ENCODE assay signal across 10 cellular contexts in the genomic region with DNA sequence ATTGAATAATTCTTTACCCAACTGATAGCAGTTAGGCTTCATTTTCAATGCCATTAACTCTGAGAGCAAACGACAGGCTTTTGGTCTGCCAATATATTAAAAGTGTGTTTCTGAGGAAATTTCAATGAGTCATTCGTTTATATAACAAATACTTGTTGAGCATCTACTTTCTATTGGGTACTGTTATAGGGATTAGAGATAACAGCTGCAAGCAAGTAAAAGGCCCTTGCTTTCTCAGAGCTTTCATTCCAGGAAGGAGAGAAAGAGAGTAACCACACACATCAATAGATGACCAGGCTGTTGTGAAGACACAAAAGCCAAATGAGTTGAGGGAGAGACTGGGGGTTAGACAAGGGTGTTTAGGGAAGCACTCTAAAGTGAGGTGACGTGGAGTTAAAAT. TPM values are rescaled to one million over a fixed set of nuclear protein-coding genes. Genes with fewer than 3 reads are reported as not detected.
DNase-seq lines count a peak whose midpoint lies in the region; ATAC-seq and TF ChIP-seq lines count a peak whose summit lies in the region.
"Had no signal": no experiment of that assay in that cellular context is flagged by ENCODE, and none has a peak within 500 bp of the region (broad histone marks: within the 10 kb centered on the region; RNA-seq: fewer than 3 reads in every experiment).

No MANE protein-coding gene starts in this region.

- peaks cover 16 to 32% (median 26%) of the 10 kb centered on the region in 4 donors for H3K36me3 ChIP-seq in upper lobe of left lung

- peaks cover 94% of the 10 kb centered on the region for H3K4me1 Mint-ChIP-seq in activated T-cell treated with anti-CD3 and anti-CD28 coated beads, Interleukin-2, amount 50 U/mL, for 4 hours (ENCODE audit: low read depth)
- peaks cover 87% of the 10 kb centered on the region for H3K4me1 Mint-ChIP-seq in activated T-helper 17 cell treated with anti-CD3 and anti-CD28 coated beads, Interleukin-2, amount 50 U/mL, for 72 hours

- ATAC-seq in activated T-cell treated with anti-CD3 and anti-CD28 coated beads, Interleukin-2, amount 50 U/mL, for 4 hours, result no peak
- ATAC-seq in activated T-helper 17 cell treated with anti-CD3 and anti-CD28 coated beads, Interleukin-2, amount 50 U/mL, for 72 hours (replicated peaks), result peak; percentile 50
- ATAC-seq in upper lobe of left lung (ENCODE audit: low FRiP score in 2 of 2), result no peak

- TF ChIP-seq CTCF in upper lobe of left lung (IDR thresholded peaks at IDR 0.05) (no peak), GM20000 (IDR thresholded peaks at IDR 0.05; ENCODE audit: extremely low read depth, missing control alignments) (no peak)

- H3K4me3 Mint-ChIP-seq in activated T-cell treated with anti-CD3 and anti-CD28 coated beads, Interleukin-2, amount 50 U/mL, for 4 hours, result peak overlapping the region; percentile 66
- H3K4me3 Mint-ChIP-seq in activated T-helper 17 cell treated with anti-CD3 and anti-CD28 coated beads, Interleukin-2, amount 50 U/mL, for 72 hours, result peak overlapping the region; percentile 93

- 41 to 48% methylated on average over 3 of the region's 3 CpGs for WGBS in upper lobe of left lung, 2 donors

- H3K27ac ChIP-seq in upper lobe of left lung, result peak overlapping the region; percentile 67 to 83 (median 74)

- peaks cover 54 to 73% (median 59%) of the 10 kb centered on the region in 4 donors for H3K4me1 ChIP-seq in upper lobe of left lung

- CTCF ChIA-PET in HEK293T (lab: Yijun Ruan, JAX), result no interaction called here

- H3K27me3 ChIP-seq in upper lobe of left lung, result no peaks in the 10 kb centered on the region
- H3K27me3 ChIP-seq: heart right ventricle had no signal

- no peak for TF ChIP-seq POLR2A in upper lobe of left lung (IDR thresholded peaks at IDR 0.05)

- no peaks in the 10 kb centered on the region for H3K27me3 Mint-ChIP-seq in activated T-cell treated with anti-CD3 and anti-CD28 coated beads, Interleukin-2, amount 50 U/mL, for 4 hours (ENCODE audit: low read depth)
- no peaks in the 10 kb centered on the region for H3K27me3 Mint-ChIP-seq in activated T-helper 17 cell treated with anti-CD3 and anti-CD28 coated beads, Interleukin-2, amount 50 U/mL, for 72 hours

- H3K9me3 ChIP-seq in upper lobe of left lung, result no peaks in the 10 kb centered on the region
- H3K9me3 ChIP-seq: heart right ventricle had no signal

- TF ChIP-seq EP300 in upper lobe of left lung (IDR thresholded peaks at IDR 0.05), result no peak

- POLR2A ChIA-PET in HEK293T (lab: Yijun Ruan, JAX), result no interaction called here

- H3K4me3 ChIP-seq in upper lobe of left lung, result no peak overlapping the region
- H3K4me3 ChIP-seq: heart right ventricle had no signal

- peaks cover 70% of the 10 kb centered on the region for H3K36me3 Mint-ChIP-seq in activated T-cell treated with anti-CD3 and anti-CD28 coated beads, Interleukin-2, amount 50 U/mL, for 4 hours (ENCODE audit: insufficient read depth)
- H3K36me3 Mint-ChIP-seq in activated T-helper 17 cell treated with anti-CD3 and anti-CD28 coated beads, Interleukin-2, amount 50 U/mL, for 72 hours (ENCODE audit: low read depth), result peaks cover 99% of the 10 kb centered on the region

- no peak for DNase-seq in activated T-cell treated with anti-CD3 and anti-CD28 coated beads, Interleukin-2, amount 50 U/mL, for 4 hours
- no peak for DNase-seq in activated T-cell treated with anti-CD3 and anti-CD28 coated beads, Interleukin-2, amount 50 U/mL, for 1 hour
- peak; percentile 33 for DNase-seq in kidney glomerular epithelial cell (lab: John Stamatoyannopoulos, UW)
- no peak for DNase-seq in upper lobe of left lung
- no peak for DNase-seq in stimulated activated CD4-positive, alpha-beta T cell treated with anti-CD3 and anti-CD28 coated beads, Interleukin-2, amount 100 ng/mL, for 24 hours
- DNase-seq in HEK293T (ENCODE audit: extremely low spot score), result no peak
- DNase-seq in GM20000 (ENCODE audit: low spot score), result no peak
- DNase-seq: AML-193, heart right ventricle had no signal

- H3K27ac Mint-ChIP-seq in activated T-helper 17 cell treated with anti-CD3 and anti-CD28 coated beads, Interleukin-2, amount 50 U/mL, for 72 hours, result peak overlapping the region; percentile 82

- H3K9me3 Mint-ChIP-seq in activated T-cell treated with anti-CD3 and anti-CD28 coated beads, Interleukin-2, amount 50 U/mL, for 4 hours, result no peaks in the 10 kb centered on the region
- no peaks in the 10 kb centered on the region for H3K9me3 Mint-ChIP-seq in activated T-helper 17 cell treated with anti-CD3 and anti-CD28 coated beads, Interleukin-2, amount 50 U/mL, for 72 hours

TF ChIP-seq in HEK293T, 16 proteins besides CTCF, POLR2A, EP300 and RAD21:
- no peak for TF ChIP-seq ZNF384 (IDR thresholded peaks at IDR 0.05)
- TF ChIP-seq FOXM1 (IDR thresholded peaks at IDR 0.05; ENCODE audit: borderline replicate concordance), result no peak
- no peak for TF ChIP-seq CTBP1 (IDR thresholded peaks at IDR 0.05; ENCODE audit: borderline replicate concordance)
- no peak for TF ChIP-seq ARNT (IDR thresholded peaks at IDR 0.05)
- TF ChIP-seq ELF4 (IDR thresholded peaks at IDR 0.05), result no peak
- no peak for TF ChIP-seq L3MBTL2 (conservative IDR thresholded peaks at IDR 0.05)
- no peak for TF ChIP-seq HDGF (IDR thresholded peaks at IDR 0.05; ENCODE audit: borderline replicate concordance)
- TF ChIP-seq TARDBP (IDR thresholded peaks at IDR 0.05), result no peak
- no peak for TF ChIP-seq LEF1 (IDR thresholded peaks at IDR 0.05; ENCODE audit: borderline replicate concordance)
- TF ChIP-seq SUZ12 (IDR thresholded peaks at IDR 0.05), result no peak
- no peak for TF ChIP-seq BHLHE40 (IDR thresholded peaks at IDR 0.05; ENCODE audit: borderline replicate concordance)
- no peak for TF ChIP-seq NFRKB (IDR thresholded peaks at IDR 0.05)
- no peak for TF ChIP-seq SP1 (IDR thresholded peaks at IDR 0.05)
- no peak for TF ChIP-seq FOXA1 (IDR thresholded peaks at IDR 0.05)
- TF ChIP-seq, protein P1, sequence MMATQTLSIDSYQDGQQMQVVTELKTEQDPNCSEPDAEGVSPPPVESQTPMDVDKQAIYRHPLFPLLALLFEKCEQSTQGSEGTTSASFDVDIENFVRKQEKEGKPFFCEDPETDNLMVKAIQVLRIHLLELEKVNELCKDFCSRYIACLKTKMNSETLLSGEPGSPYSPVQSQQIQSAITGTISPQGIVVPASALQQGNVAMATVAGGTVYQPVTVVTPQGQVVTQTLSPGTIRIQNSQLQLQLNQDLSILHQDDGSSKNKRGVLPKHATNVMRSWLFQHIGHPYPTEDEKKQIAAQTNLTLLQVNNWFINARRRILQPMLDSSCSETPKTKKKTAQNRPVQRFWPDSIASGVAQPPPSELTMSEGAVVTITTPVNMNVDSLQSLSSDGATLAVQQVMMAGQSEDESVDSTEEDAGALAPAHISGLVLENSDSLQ (IDR thresholded peaks at IDR 0.05), result no peak
- TF ChIP-seq FOXK2 (IDR thresholded peaks at IDR 0.05), result no peak

RNA-seq across cellular contexts. Expression of a gene that starts 35.7 kb away (rescaled TPM):
- total RNA-seq in activated T-cell treated with anti-CD3 and anti-CD28 coated beads, Interleukin-2, amount 50 U/mL, for 4 hours, result 100 to 1,000 TPM; 468 to 781 (median 646) TPM
- 100 to 1,000 TPM; 408 to 664 TPM for total RNA-seq in activated T-helper 17 cell treated with anti-CD3 and anti-CD28 coated beads, Interleukin-2, amount 50 U/mL, for 72 hours
- total RNA-seq in upper lobe of left lung, result 100 to 1,000 TPM; 454 to 696 (median 551) TPM
